ENCODE assay signal across 28 cellular contexts in genomic region chr14:53703457-53703856, GRCh38.
"Had no signal": no experiment of that assay in that cellular context is flagged by ENCODE, and none has a peak within 500 bp of the region (broad histone marks: within the 10 kb centered on the region; RNA-seq: fewer than 3 reads in every experiment).

No MANE protein-coding gene starts in this region.

- ATAC-seq: effector memory CD8-positive, alpha-beta T cell; esophagus mucosa; foreskin keratinocyte; gastrocnemius medialis; gastroesophageal sphincter; heart left ventricle; heart right ventricle had no signal

- FAIRE-seq: colon, endometrium, endothelial cell of umbilical vein, frontal cortex had no signal

- H3K27me3 ChIP-seq: colonic mucosa, esophagus muscularis mucosa, esophagus squamous epithelium, gastrocnemius medialis, gastroesophageal sphincter, heart left ventricle, heart right ventricle had no signal

- DNase-seq: colonic mucosa; cortex of kidney; dermis blood vessel endothelial cell; dorsolateral prefrontal cortex; effector CD4-positive, alpha-beta T cell; effector CD8-positive, alpha-beta T cell; effector memory CD4-positive, alpha-beta T cell; effector memory CD8-positive, alpha-beta T cell; endodermal cell; erythroblast; esophagus squamous epithelium; foreskin fibroblast; foreskin keratinocyte; foreskin melanocyte; gastrocnemius medialis; glutamatergic neuron; head of caudate nucleus; heart left ventricle; heart right ventricle had no signal

- H3K4me1 ChIP-seq: colonic mucosa, esophagus muscularis mucosa, esophagus squamous epithelium, foreskin keratinocyte, gastrocnemius medialis, gastroesophageal sphincter, heart left ventricle, heart right ventricle had no signal

- H3K9me3 ChIP-seq: colonic mucosa, esophagus muscularis mucosa, esophagus squamous epithelium, gastrocnemius medialis, gastroesophageal sphincter, heart left ventricle, heart right ventricle had no signal

- H3K27ac ChIP-seq: colonic mucosa, coronary artery, dorsolateral prefrontal cortex, epithelial cell of prostate, esophagus muscularis mucosa, esophagus squamous epithelium, foreskin keratinocyte, gastrocnemius medialis, gastroesophageal sphincter, heart left ventricle, heart right ventricle had no signal

- H3K4me3 ChIP-seq: colonic mucosa, coronary artery, dorsolateral prefrontal cortex, esophagus muscularis mucosa, esophagus squamous epithelium, gastrocnemius medialis, gastroesophageal sphincter, heart left ventricle, heart right ventricle had no signal

- H3K36me3 ChIP-seq: colonic mucosa, esophagus muscularis mucosa, esophagus squamous epithelium, gastrocnemius medialis, gastroesophageal sphincter, heart left ventricle, heart right ventricle had no signal
